In the genomic region with DNA sequence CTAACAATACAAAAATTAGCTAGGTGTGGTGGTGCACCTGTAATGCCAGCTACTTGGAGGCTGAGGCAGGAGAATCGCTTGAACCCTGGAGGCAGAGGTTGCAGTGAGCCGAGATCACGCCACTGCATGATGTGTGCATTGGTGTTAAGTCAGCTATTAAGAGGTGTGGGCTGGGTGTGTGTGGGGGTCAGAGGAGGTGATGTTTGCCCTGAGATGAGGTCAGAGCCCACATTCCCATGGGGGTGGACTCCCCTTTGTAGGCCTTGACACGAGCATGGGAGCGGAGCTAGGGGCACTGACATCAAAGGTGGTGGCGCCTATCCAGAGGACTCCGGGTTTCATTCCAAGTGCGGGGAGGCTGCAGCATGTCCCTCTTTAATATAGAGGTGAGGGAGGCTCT, we compare ENCODE assay signal across 23 cellular contexts. TPM values are rescaled to one million over a fixed set of nuclear protein-coding genes. Genes with fewer than 3 reads are reported as not detected.
DNase-seq lines count a peak whose midpoint lies in the region; ATAC-seq and TF ChIP-seq lines count a peak whose summit lies in the region.
"Had no signal": no experiment of that assay in that cellular context is flagged by ENCODE, and none has a peak within 500 bp of the region (broad histone marks: within the 10 kb centered on the region; RNA-seq: fewer than 3 reads in every experiment).

No MANE protein-coding gene starts in this region.

- no peaks in the 10 kb centered on the region for H3K9me2 ChIP-seq in PC-3 (replicated peaks; ENCODE audit: low read length)

- no peaks in the 10 kb centered on the region for H3K9me3 ChIP-seq in T-helper 17 cell (ENCODE audit: control insufficient read depth, low read length, poor library complexity, severe bottlenecking)
- no peaks in the 10 kb centered on the region for H3K9me3 ChIP-seq in liver (ENCODE audit: control insufficient read depth in 4 of 4, low read length in 3 of 4)
- H3K9me3 ChIP-seq in PC-3 (ENCODE audit: low read length), result no peaks in the 10 kb centered on the region

- H3K79me2 ChIP-seq in PC-3 (ENCODE audit: low read length), result no peaks in the 10 kb centered on the region

- H3K4me2 ChIP-seq in PC-3 (ENCODE audit: low read length), result no peak overlapping the region

- H3F3A ChIP-seq in PC-3 (ENCODE audit: low read length, unreplicated experiment), result no peaks in the 10 kb centered on the region

- peak overlapping the region; percentile 64 for H3K27ac Mint-ChIP-seq in activated naive CD8-positive, alpha-beta T cell treated with anti-CD3 and anti-CD28 coated beads for 36 hours
- no peak overlapping the region for H3K27ac Mint-ChIP-seq in activated naive CD8-positive, alpha-beta T cell treated with anti-CD3 and anti-CD28 coated beads, Interleukin-2, amount 50 U/mL, for 24 hours
- H3K27ac Mint-ChIP-seq in T-helper 17 cell (peak overlapping the region; percentile 94), osteocyte (ENCODE audit: unreplicated experiment) (no peak overlapping the region)

- POLR2A ChIA-PET in PC-3 (lab: Charles Lee; ENCODE audit: unreplicated experiment), result no interaction called here

- H3K36me3 ChIP-seq in liver (ENCODE audit: control insufficient read depth in 4 of 4, insufficient read depth in 3 of 4, low read depth in 1 of 4, low read length in 3 of 4) (peaks cover 0 to 4% (median 0%) of the 10 kb centered on the region in 4 donors), PC-3 (ENCODE audit: low read depth, low read length) (peaks cover 35% of the 10 kb centered on the region)

- no peak overlapping the region for H3K27ac ChIP-seq in liver (ENCODE audit: low read depth in 1 of 2, low read length in 2 of 2)
- H3K27ac ChIP-seq in PC-3 (ENCODE audit: low read length), result no peak overlapping the region
- H3K27ac ChIP-seq: GM23248 had no signal

- H4K20me1 ChIP-seq in PC-3 (ENCODE audit: low read length), result no peaks in the 10 kb centered on the region

- no peak overlapping the region for H2AFZ ChIP-seq in PC-3 (ENCODE audit: low read length)
- H2AFZ ChIP-seq: GM23248 had no signal

- peaks cover 0 to 11% (median 3%) of the 10 kb centered on the region in 4 donors for H3K4me1 ChIP-seq in liver (ENCODE audit: control insufficient read depth in 4 of 4, insufficient read depth in 4 of 4, low read length in 3 of 4)
- no peaks in the 10 kb centered on the region for H3K4me1 ChIP-seq in PC-3 (ENCODE audit: insufficient read depth, low read length)

- H3K36me3 Mint-ChIP-seq in activated naive CD8-positive, alpha-beta T cell treated with anti-CD3 and anti-CD28 coated beads for 36 hours, result peaks cover 2% of the 10 kb centered on the region
- H3K36me3 Mint-ChIP-seq in activated naive CD8-positive, alpha-beta T cell treated with anti-CD3 and anti-CD28 coated beads, Interleukin-2, amount 50 U/mL, for 24 hours (ENCODE audit: low read depth), result peaks cover 3% of the 10 kb centered on the region
- H3K36me3 Mint-ChIP-seq in T-helper 17 cell (ENCODE audit: low read depth) (peaks cover 2% of the 10 kb centered on the region), osteocyte (ENCODE audit: unreplicated experiment) (peaks cover 11% of the 10 kb centered on the region)

- ATAC-seq in activated naive CD8-positive, alpha-beta T cell treated with anti-CD3 and anti-CD28 coated beads, Interleukin-2, amount 50 U/mL, for 24 hours, result no peak
- ATAC-seq in T-helper 17 cell, result no peak
- no peak for ATAC-seq in PC-3
- ATAC-seq: GM12878 had no signal

- H3K4me3 Mint-ChIP-seq in activated naive CD8-positive, alpha-beta T cell treated with anti-CD3 and anti-CD28 coated beads for 36 hours, result no peak overlapping the region
- H3K4me3 Mint-ChIP-seq in activated naive CD8-positive, alpha-beta T cell treated with anti-CD3 and anti-CD28 coated beads, Interleukin-2, amount 50 U/mL, for 24 hours, result no peak overlapping the region
- H3K4me3 Mint-ChIP-seq in T-helper 17 cell (peak overlapping the region; percentile 53), osteocyte (ENCODE audit: unreplicated experiment) (no peak overlapping the region)
- H3K4me3 Mint-ChIP-seq: IgD-negative memory B cell had no signal

- no peak overlapping the region for H3K9ac ChIP-seq in liver (ENCODE audit: low read depth in 1 of 2, low read length in 2 of 2)
- no peak overlapping the region for H3K9ac ChIP-seq in PC-3 (ENCODE audit: low read length)
- H3K9ac ChIP-seq: GM23248 had no signal

- CTCF ChIA-PET in PC-3 (lab: Charles Lee), result no interaction called here

- H3K27me3 ChIP-seq in liver (ENCODE audit: control insufficient read depth in 4 of 4, insufficient read depth in 4 of 4, low read length in 3 of 4) (no peaks in the 10 kb centered on the region), PC-3 (ENCODE audit: low read length) (no peaks in the 10 kb centered on the region)

- no peak for TF ChIP-seq RAD21 in liver (IDR thresholded peaks at IDR 0.05)

- peaks cover 11% of the 10 kb centered on the region for H3K4me1 Mint-ChIP-seq in activated naive CD8-positive, alpha-beta T cell treated with anti-CD3 and anti-CD28 coated beads for 36 hours
- H3K4me1 Mint-ChIP-seq in activated naive CD8-positive, alpha-beta T cell treated with anti-CD3 and anti-CD28 coated beads, Interleukin-2, amount 50 U/mL, for 24 hours, result peaks cover 12% of the 10 kb centered on the region
- H3K4me1 Mint-ChIP-seq in T-helper 17 cell (peaks cover 21% of the 10 kb centered on the region), osteocyte (ENCODE audit: unreplicated experiment) (peaks cover 17% of the 10 kb centered on the region)

- H3K9me3 Mint-ChIP-seq in activated naive CD8-positive, alpha-beta T cell treated with anti-CD3 and anti-CD28 coated beads for 36 hours, result no peaks in the 10 kb centered on the region
- H3K9me3 Mint-ChIP-seq in activated naive CD8-positive, alpha-beta T cell treated with anti-CD3 and anti-CD28 coated beads, Interleukin-2, amount 50 U/mL, for 24 hours, result no peaks in the 10 kb centered on the region
- H3K9me3 Mint-ChIP-seq in osteocyte (ENCODE audit: unreplicated experiment), result no peaks in the 10 kb centered on the region
- H3K9me3 Mint-ChIP-seq: IgD-negative memory B cell had no signal

- BruUV-seq in PC-3 (replicated peaks; lab: Mats Ljungman, UMichigan), result no TSS peak

- H3K4me3 ChIP-seq in liver (ENCODE audit: low read depth in 1 of 3, low read length in 3 of 3) (no peak overlapping the region), PC-3 (ENCODE audit: low read length) (no peak overlapping the region)
- H3K4me3 ChIP-seq: GM12878, GM23248 had no signal

- H3K27me3 Mint-ChIP-seq in activated naive CD8-positive, alpha-beta T cell treated with anti-CD3 and anti-CD28 coated beads for 36 hours, result no peaks in the 10 kb centered on the region
- no peaks in the 10 kb centered on the region for H3K27me3 Mint-ChIP-seq in activated naive CD8-positive, alpha-beta T cell treated with anti-CD3 and anti-CD28 coated beads, Interleukin-2, amount 50 U/mL, for 24 hours
- H3K27me3 Mint-ChIP-seq in T-helper 17 cell (no peaks in the 10 kb centered on the region), osteocyte (ENCODE audit: unreplicated experiment) (no peaks in the 10 kb centered on the region)

- intact Hi-C loops in PC-3 (cut with micrococcal nuclease), result no loop called here

- 72% methylated on average over 8 of the region's 8 CpGs for WGBS in liver

- no peak for DNase-seq in activated naive CD8-positive, alpha-beta T cell treated with anti-CD3 and anti-CD28 coated beads for 36 hours
- DNase-seq in activated naive CD8-positive, alpha-beta T cell treated with anti-CD3 and anti-CD28 coated beads, Interleukin-2, amount 50 U/mL, for 24 hours, result no peak
- no peak for DNase-seq in T-helper 17 cell
- no peak for DNase-seq in NCI-H526 treated with DMSO at 0.1 percent for 48 hours (lab: John Stamatoyannopoulos, UW)
- no peak for DNase-seq in PC-3
- no peak for DNase-seq in osteocyte (ENCODE audit: extremely low spot score, unreplicated experiment)
- DNase-seq in activated T-cell treated with anti-CD3 and anti-CD28 coated beads, Interleukin-2, amount 50 U/mL, for 48 hours, result no peak
- DNase-seq: AML-193, C1 segment of cervical spinal cord, COR-L47, DMS 273 treated with DMSO at 0.1 percent for 48 hours, DMS79 treated with DMSO at 0.1 percent for 48 hours, GM23248, HCEC 1CT, NCI-H1694 treated with DMSO at 0.1 percent for 48 hours, NCI-H2081 treated with DMSO at 0.1 percent for 48 hours, NCI-H2171 treated with DMSO at 0.1 percent for 48 hours, NCI-H524 treated with DMSO at 0.1 percent for 48 hours, OCI-M1, SHP77 had no signal

- TF ChIP-seq CTCF in liver (IDR thresholded peaks at IDR 0.05; ENCODE audit: low read depth, low read length, missing input control) (no peak), PC-3 (conservative IDR thresholded peaks at IDR 0.05; ENCODE audit: low read depth, low read length) (no peak), osteocyte (IDR thresholded peaks at IDR 0.05) (no peak)

TF ChIP-seq in liver, 16 proteins besides CTCF, POLR2A, EP300 and RAD21:
- TF ChIP-seq, protein P1, sequence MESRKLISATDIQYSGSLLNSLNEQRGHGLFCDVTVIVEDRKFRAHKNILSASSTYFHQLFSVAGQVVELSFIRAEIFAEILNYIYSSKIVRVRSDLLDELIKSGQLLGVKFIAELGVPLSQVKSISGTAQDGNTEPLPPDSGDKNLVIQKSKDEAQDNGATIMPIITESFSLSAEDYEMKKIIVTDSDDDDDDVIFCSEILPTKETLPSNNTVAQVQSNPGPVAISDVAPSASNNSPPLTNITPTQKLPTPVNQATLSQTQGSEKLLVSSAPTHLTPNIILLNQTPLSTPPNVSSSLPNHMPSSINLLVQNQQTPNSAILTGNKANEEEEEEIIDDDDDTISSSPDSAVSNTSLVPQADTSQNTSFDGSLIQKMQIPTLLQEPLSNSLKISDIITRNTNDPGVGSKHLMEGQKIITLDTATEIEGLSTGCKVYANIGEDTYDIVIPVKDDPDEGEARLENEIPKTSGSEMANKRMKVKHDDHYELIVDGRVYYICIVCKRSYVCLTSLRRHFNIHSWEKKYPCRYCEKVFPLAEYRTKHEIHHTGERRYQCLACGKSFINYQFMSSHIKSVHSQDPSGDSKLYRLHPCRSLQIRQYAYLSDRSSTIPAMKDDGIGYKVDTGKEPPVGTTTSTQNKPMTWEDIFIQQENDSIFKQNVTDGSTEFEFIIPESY (IDR thresholded peaks at IDR 0.05), result no peak
- TF ChIP-seq HNF4A (conservative IDR thresholded peaks at IDR 0.05), result peak in 1 of 2 donors; percentile 46
- TF ChIP-seq RXRA (IDR thresholded peaks at IDR 0.05), result peak in 1 of 2 donors; percentile 65
- peak; percentile 46 for TF ChIP-seq SP1 (IDR thresholded peaks at IDR 0.05)

RNA-seq across cellular contexts. Expression of a gene that starts 34.6 kb away (rescaled TPM):
- total RNA-seq in activated naive CD8-positive, alpha-beta T cell treated with anti-CD3 and anti-CD28 coated beads for 36 hours, result 10 to 100 TPM; 67.3 to 68.8 TPM
- total RNA-seq in T-helper 17 cell, result 100 to 1,000 TPM in 1 of 2 donors, 10 to 100 TPM in 1; 98.2 to 139 TPM
- 100 to 1,000 TPM in 1 of 2 donors, 10 to 100 TPM in 1; 99.5 to 141 TPM for total RNA-seq in liver
- polyA plus RNA-seq in liver, result 10 to 100 TPM; 17.3 to 28.4 TPM
- 302 and 349 TPM in 2 replicates for total RNA-seq in PC-3 (2014; rRNA removed)
- total RNA-seq in osteocyte, result 75.4 and 96.9 TPM in 2 replicates

Comparison
In these comparisons a context has a peak if more than half of its experiments do, and no peak if none do; other contexts are left out.
1. H3K27ac Mint-ChIP-seq: peak in activated naive CD8-positive, alpha-beta T cell treated with anti-CD3 and anti-CD28 coated beads for 36 hours (single experiment) and T-helper 17 cell (single experiment); none in activated naive CD8-positive, alpha-beta T cell treated with anti-CD3 and anti-CD28 coated beads, Interleukin-2, amount 50 U/mL, for 24 hours (single experiment) and osteocyte (single experiment).